1 cellular context compared by ENCODE assay signal in genomic region chr4:146915132-146915531, GRCh38.
TF ChIP-seq lines count a peak whose summit lies in the region.

No MANE protein-coding gene starts in this region.

TF ChIP-seq in HepG2, 621 proteins besides CTCF, POLR2A, EP300 and RAD21 (continued from another document):
- TF ChIP-seq MAFG (CRISPR knock-in tag; IDR thresholded peaks at IDR 0.05) (no peak), NFE2L1 (CRISPR knock-in tag; IDR thresholded peaks at IDR 0.05; ENCODE audit: borderline replicate concordance) (no peak), ZNF24 (IDR thresholded peaks at IDR 0.05) (no peak), RARA (CRISPR knock-in tag; IDR thresholded peaks at IDR 0.05) (no peak), ZNF292 (CRISPR knock-in tag; IDR thresholded peaks at IDR 0.05; ENCODE audit: borderline replicate concordance, low read depth) (no peak), NFKB2 (CRISPR knock-in tag; IDR thresholded peaks at IDR 0.05; ENCODE audit: borderline replicate concordance) (no peak), PRDM4 (CRISPR knock-in tag; IDR thresholded peaks at IDR 0.05; ENCODE audit: borderline replicate concordance) (no peak), ZBTB3 (CRISPR knock-in tag; IDR thresholded peaks at IDR 0.05; ENCODE audit: borderline replicate concordance, low read depth) (no peak), NFYC (CRISPR knock-in tag; IDR thresholded peaks at IDR 0.05) (no peak), CHD2 (IDR thresholded peaks at IDR 0.05; ENCODE audit: low read depth, low read length) (no peak), ZNF274 (CRISPR knock-in tag; IDR thresholded peaks at IDR 0.05) (no peak)
- TF ChIP-seq, protein P1, sequence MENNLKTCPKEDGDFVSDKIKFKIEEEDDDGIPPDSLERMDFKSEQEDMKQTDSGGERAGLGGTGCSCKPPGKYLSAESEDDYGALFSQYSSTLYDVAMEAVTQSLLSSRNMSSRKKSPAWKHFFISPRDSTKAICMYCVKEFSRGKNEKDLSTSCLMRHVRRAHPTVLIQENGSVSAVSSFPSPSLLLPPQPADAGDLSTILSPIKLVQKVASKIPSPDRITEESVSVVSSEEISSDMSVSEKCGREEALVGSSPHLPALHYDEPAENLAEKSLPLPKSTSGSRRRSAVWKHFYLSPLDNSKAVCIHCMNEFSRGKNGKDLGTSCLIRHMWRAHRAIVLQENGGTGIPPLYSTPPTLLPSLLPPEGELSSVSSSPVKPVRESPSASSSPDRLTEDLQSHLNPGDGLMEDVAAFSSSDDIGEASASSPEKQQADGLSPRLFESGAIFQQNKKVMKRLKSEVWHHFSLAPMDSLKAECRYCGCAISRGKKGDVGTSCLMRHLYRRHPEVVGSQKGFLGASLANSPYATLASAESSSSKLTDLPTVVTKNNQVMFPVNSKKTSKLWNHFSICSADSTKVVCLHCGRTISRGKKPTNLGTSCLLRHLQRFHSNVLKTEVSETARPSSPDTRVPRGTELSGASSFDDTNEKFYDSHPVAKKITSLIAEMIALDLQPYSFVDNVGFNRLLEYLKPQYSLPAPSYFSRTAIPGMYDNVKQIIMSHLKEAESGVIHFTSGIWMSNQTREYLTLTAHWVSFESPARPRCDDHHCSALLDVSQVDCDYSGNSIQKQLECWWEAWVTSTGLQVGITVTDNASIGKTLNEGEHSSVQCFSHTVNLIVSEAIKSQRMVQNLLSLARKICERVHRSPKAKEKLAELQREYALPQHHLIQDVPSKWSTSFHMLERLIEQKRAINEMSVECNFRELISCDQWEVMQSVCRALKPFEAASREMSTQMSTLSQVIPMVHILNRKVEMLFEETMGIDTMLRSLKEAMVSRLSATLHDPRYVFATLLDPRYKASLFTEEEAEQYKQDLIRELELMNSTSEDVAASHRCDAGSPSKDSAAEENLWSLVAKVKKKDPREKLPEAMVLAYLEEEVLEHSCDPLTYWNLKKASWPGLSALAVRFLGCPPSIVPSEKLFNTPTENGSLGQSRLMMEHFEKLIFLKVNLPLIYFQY (CRISPR knock-in tag; IDR thresholded peaks at IDR 0.05; ENCODE audit: borderline replicate concordance): no peak
